Comparison of ENCODE assay signal across 39 cellular contexts in the genomic region with DNA sequence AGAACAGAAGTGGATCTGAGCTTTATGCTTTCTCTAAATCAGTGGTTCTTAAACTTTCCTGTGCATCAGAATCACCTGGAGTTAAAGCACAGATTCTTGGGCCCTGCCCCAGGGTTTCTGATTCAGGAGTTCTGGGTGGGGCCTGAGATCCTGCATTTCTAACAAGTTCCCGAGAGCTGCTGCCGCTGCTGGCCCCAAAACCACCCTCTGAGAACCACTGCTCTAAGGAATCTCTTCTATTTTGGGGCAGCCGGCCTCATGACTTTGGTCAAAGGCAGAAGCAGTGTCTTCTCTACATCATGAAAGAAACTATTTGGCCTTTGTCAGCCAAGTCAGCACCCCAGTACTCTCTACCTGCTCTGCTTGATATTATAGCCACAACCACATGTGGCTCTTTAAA. TPM values are rescaled to one million over a fixed set of nuclear protein-coding genes. Genes with fewer than 3 reads are reported as not detected.
"Had no signal": no experiment of that assay in that cellular context is flagged by ENCODE, and none has a peak within 500 bp of the region (broad histone marks: within the 10 kb centered on the region; RNA-seq: fewer than 3 reads in every experiment).

No MANE protein-coding gene starts in this region.

- H3K36me3 Mint-ChIP-seq: activated naive CD4-positive, alpha-beta T cell treated with anti-CD3 and anti-CD28 coated beads, Interleukin-2, amount 10 ng/mL, durations not matched to agents 7 days and 5 days; activated naive CD8-positive, alpha-beta T cell treated with anti-CD3 and anti-CD28 coated beads for 36 hours; activated naive CD8-positive, alpha-beta T cell treated with anti-CD3 and anti-CD28 coated beads, Interleukin-2, amount 10 ng/mL, durations not matched to agents 7 days and 5 days had no signal

- H3K4me3 ChIP-seq: adrenal gland, ascending aorta, body of pancreas, breast epithelium, cardiac muscle cell had no signal

- H3K4me1 ChIP-seq: adrenal gland, ascending aorta, body of pancreas, breast epithelium had no signal

- H3K27ac ChIP-seq: adrenal gland, ascending aorta, body of pancreas, brain microvascular endothelial cell, breast epithelium had no signal

- H3K27ac Mint-ChIP-seq: activated naive CD4-positive, alpha-beta T cell treated with anti-CD3 and anti-CD28 coated beads for 36 hours; activated naive CD4-positive, alpha-beta T cell treated with anti-CD3 and anti-CD28 coated beads, Interleukin-2, amount 10 ng/mL, durations not matched to agents 7 days and 5 days; activated naive CD4-positive, alpha-beta T cell treated with anti-CD3 and anti-CD28 coated beads, Interleukin-2, amount 50 U/mL, for 24 hours; activated naive CD4-positive, alpha-beta T cell treated with anti-CD3 and anti-CD28 coated beads, Interleukin-2, amount 50 U/mL, for 72 hours; activated naive CD8-positive, alpha-beta T cell; activated naive CD8-positive, alpha-beta T cell treated with anti-CD3 and anti-CD28 coated beads for 36 hours; activated naive CD8-positive, alpha-beta T cell treated with anti-CD3 and anti-CD28 coated beads, Interleukin-2, amount 10 ng/mL, durations not matched to agents 7 days and 5 days; activated naive CD8-positive, alpha-beta T cell treated with anti-CD3 and anti-CD28 coated beads, Interleukin-2, amount 50 U/mL, for 24 hours; activated T-cell treated with anti-CD3 and anti-CD28 coated beads, Interleukin-2, amount 50 U/mL, for 24 hours; activated T-cell treated with anti-CD3 and anti-CD28 coated beads, Interleukin-2, amount 50 U/mL, for 72 hours; activated T-helper 1 cell treated with anti-CD3 and anti-CD28 coated beads, Interleukin-12 subunit alpha, Interleukin-12 subunit beta, Interleukin-2, Interleukin-4 antibody, amounts not matched to agents 30 ng/mL and 10 ng/mL and 1 ng/mL, durations not matched to agents 14 hours and 24 hours and 36 hours; activated T-helper 17 cell treated with anti-CD3 and anti-CD28 coated beads, Interleukin-2, amount 50 U/mL, for 72 hours; activated T-helper 2 cell treated with anti-CD3 and anti-CD28 coated beads, Interferon-gamma antibody, Interleukin-2, Interleukin-4, amounts not matched to agents 10 μg/mL and 5 μg/mL and 100 μg/mL, durations not matched to agents 14 hours and 24 hours and 36 hours; brain had no signal

- H3K27me3 Mint-ChIP-seq: activated naive CD4-positive, alpha-beta T cell treated with anti-CD3 and anti-CD28 coated beads, Interleukin-2, amount 10 ng/mL, durations not matched to agents 7 days and 5 days; activated naive CD4-positive, alpha-beta T cell treated with anti-CD3 and anti-CD28 coated beads, Interleukin-2, amount 50 U/mL, for 24 hours; activated naive CD8-positive, alpha-beta T cell; activated naive CD8-positive, alpha-beta T cell treated with anti-CD3 and anti-CD28 coated beads for 36 hours; activated naive CD8-positive, alpha-beta T cell treated with anti-CD3 and anti-CD28 coated beads, Interleukin-2, amount 10 ng/mL, durations not matched to agents 7 days and 5 days; activated T-cell treated with anti-CD3 and anti-CD28 coated beads, Interleukin-2, amount 50 U/mL, for 24 hours had no signal

- ATAC-seq: activated naive CD4-positive, alpha-beta T cell treated with anti-CD3 and anti-CD28 coated beads, Interleukin-2, amount 50 U/mL, for 72 hours; activated naive CD8-positive, alpha-beta T cell treated with anti-CD3 and anti-CD28 coated beads, Interleukin-2, amount 50 U/mL, for 24 hours; activated T-cell treated with anti-CD3 and anti-CD28 coated beads, Interleukin-2, amount 50 U/mL, for 4 hours; activated T-cell treated with anti-CD3 and anti-CD28 coated beads, Interleukin-2, amount 50 U/mL, for 72 hours; activated T-helper 17 cell treated with anti-CD3 and anti-CD28 coated beads, Interleukin-2, amount 50 U/mL, for 72 hours; body of pancreas had no signal

- H3K4me3 Mint-ChIP-seq: activated naive CD4-positive, alpha-beta T cell treated with anti-CD3 and anti-CD28 coated beads for 36 hours; activated naive CD4-positive, alpha-beta T cell treated with anti-CD3 and anti-CD28 coated beads, Interleukin-2, amount 10 ng/mL, durations not matched to agents 7 days and 5 days; activated naive CD4-positive, alpha-beta T cell treated with anti-CD3 and anti-CD28 coated beads, Interleukin-2, amount 50 U/mL, for 24 hours; activated naive CD8-positive, alpha-beta T cell; activated naive CD8-positive, alpha-beta T cell treated with anti-CD3 and anti-CD28 coated beads for 36 hours; activated naive CD8-positive, alpha-beta T cell treated with anti-CD3 and anti-CD28 coated beads, Interleukin-2, amount 10 ng/mL, durations not matched to agents 7 days and 5 days; activated naive CD8-positive, alpha-beta T cell treated with anti-CD3 and anti-CD28 coated beads, Interleukin-2, amount 50 U/mL, for 24 hours; activated T-cell treated with anti-CD3 and anti-CD28 coated beads, Interleukin-2, amount 50 U/mL, for 24 hours; activated T-cell treated with anti-CD3 and anti-CD28 coated beads, Interleukin-2, amount 50 U/mL, for 4 hours; activated T-cell treated with anti-CD3 and anti-CD28 coated beads, Interleukin-2, amount 50 U/mL, for 72 hours; activated T-helper 1 cell treated with anti-CD3 and anti-CD28 coated beads, Interleukin-12 subunit alpha, Interleukin-12 subunit beta, Interleukin-2, Interleukin-4 antibody, amounts not matched to agents 30 ng/mL and 10 ng/mL and 1 ng/mL, durations not matched to agents 14 hours and 24 hours and 36 hours; activated T-helper 17 cell treated with anti-CD3 and anti-CD28 coated beads, Interleukin-2, amount 50 U/mL, for 72 hours; brain; central memory CD8-positive, alpha-beta T cell had no signal

- H3K9me3 ChIP-seq: adrenal gland, ascending aorta, body of pancreas had no signal

- H3K9me3 Mint-ChIP-seq: activated naive CD4-positive, alpha-beta T cell treated with anti-CD3 and anti-CD28 coated beads, Interleukin-2, amount 50 U/mL, for 24 hours; activated naive CD8-positive, alpha-beta T cell treated with anti-CD3 and anti-CD28 coated beads for 36 hours; activated naive CD8-positive, alpha-beta T cell treated with anti-CD3 and anti-CD28 coated beads, Interleukin-2, amount 50 U/mL, for 24 hours; central memory CD8-positive, alpha-beta T cell had no signal

- H3K4me1 Mint-ChIP-seq: activated naive CD4-positive, alpha-beta T cell treated with anti-CD3 and anti-CD28 coated beads, Interleukin-2, amount 10 ng/mL, durations not matched to agents 7 days and 5 days; activated naive CD4-positive, alpha-beta T cell treated with anti-CD3 and anti-CD28 coated beads, Interleukin-2, amount 50 U/mL, for 24 hours; activated naive CD8-positive, alpha-beta T cell treated with anti-CD3 and anti-CD28 coated beads for 36 hours; activated naive CD8-positive, alpha-beta T cell treated with anti-CD3 and anti-CD28 coated beads, Interleukin-2, amount 10 ng/mL, durations not matched to agents 7 days and 5 days; activated naive CD8-positive, alpha-beta T cell treated with anti-CD3 and anti-CD28 coated beads, Interleukin-2, amount 50 U/mL, for 24 hours; activated T-helper 17 cell treated with anti-CD3 and anti-CD28 coated beads, Interleukin-2, amount 50 U/mL, for 72 hours; central memory CD8-positive, alpha-beta T cell had no signal

- H3K27me3 ChIP-seq: adrenal gland, ascending aorta, body of pancreas, brain microvascular endothelial cell, breast epithelium had no signal

- DNase-seq: activated effector memory CD4-positive, alpha-beta T cell treated with anti-CD3 and anti-CD28 coated beads, Interleukin-2, amount 50 U/mL, for 16 hours; activated effector memory CD4-positive, alpha-beta T cell treated with Interleukin-2 at 50 U/mL for 16 hours; activated gamma-delta T cell; activated gamma-delta T cell treated with Interleukin-2 at 50 U/mL for 16 hours; activated naive CD4-positive, alpha-beta T cell; activated naive CD4-positive, alpha-beta T cell treated with anti-CD3 and anti-CD28 coated beads for 36 hours; activated naive CD4-positive, alpha-beta T cell treated with anti-CD3 and anti-CD28 coated beads, Interleukin-2, amount 10 ng/mL, durations not matched to agents 7 days and 5 days; activated naive CD4-positive, alpha-beta T cell treated with anti-CD3 and anti-CD28 coated beads, Interleukin-2, amount 50 U/mL, for 16 hours; activated naive CD4-positive, alpha-beta T cell treated with Interleukin-2 at 50 U/mL for 16 hours; activated naive CD8-positive, alpha-beta T cell treated with anti-CD3 and anti-CD28 coated beads for 36 hours; activated naive CD8-positive, alpha-beta T cell treated with anti-CD3 and anti-CD28 coated beads, Interleukin-2, amount 10 ng/mL, durations not matched to agents 7 days and 5 days; activated naive CD8-positive, alpha-beta T cell treated with anti-CD3 and anti-CD28 coated beads, Interleukin-2, amount 50 U/mL, for 24 hours; activated T-cell treated with anti-CD3 and anti-CD28 coated beads for 4 hours; activated T-cell treated with anti-CD3 and anti-CD28 coated beads, Interleukin-2, amount 50 U/mL, for 1 hour; activated T-cell treated with anti-CD3 and anti-CD28 coated beads, Interleukin-2, amount 50 U/mL, for 24 hours; activated T-cell treated with anti-CD3 and anti-CD28 coated beads, Interleukin-2, amount 50 U/mL, for 4 hours; activated T-cell treated with anti-CD3 and anti-CD28 coated beads, Interleukin-2, amount 50 U/mL, for 48 hours; activated T-cell treated with anti-CD3 and anti-CD28 coated beads, Interleukin-2, amount 50 U/mL, for 72 hours; adrenal gland; amniotic stem cell; amygdala; anterior cingulate cortex; aorta; body of pancreas; brain microvascular endothelial cell; caudate nucleus; central memory CD4-positive, alpha-beta T cell; cerebellar nuclear complex had no signal

- H3K36me3 ChIP-seq: adrenal gland, ascending aorta, brain microvascular endothelial cell, breast epithelium, cardiac muscle cell had no signal

RNA-seq across cellular contexts. Expression of gene RIN2, which starts 42.1 kb away (rescaled TPM):
- total RNA-seq: activated naive CD4-positive, alpha-beta T cell treated with anti-CD3 and anti-CD28 coated beads for 36 hours; activated naive CD4-positive, alpha-beta T cell treated with anti-CD3 and anti-CD28 coated beads, Interleukin-2, amount 50 U/mL, for 72 hours; activated naive CD8-positive, alpha-beta T cell treated with anti-CD3 and anti-CD28 coated beads for 36 hours; activated T-cell treated with anti-CD3 and anti-CD28 coated beads, Interleukin-2, amount 50 U/mL, for 72 hours; activated T-helper 1 cell treated with anti-CD3 and anti-CD28 coated beads, Interleukin-12 subunit alpha, Interleukin-12 subunit beta, Interleukin-2, Interleukin-4 antibody, amounts not matched to agents 30 ng/mL and 10 ng/mL and 1 ng/mL, durations not matched to agents 14 hours and 24 hours and 36 hours; activated T-helper 17 cell treated with anti-CD3 and anti-CD28 coated beads, Interleukin-2, amount 50 U/mL, for 72 hours; activated T-helper 2 cell treated with anti-CD3 and anti-CD28 coated beads, Interferon-gamma antibody, Interleukin-2, Interleukin-4, amounts not matched to agents 10 μg/mL and 5 μg/mL and 100 μg/mL, durations not matched to agents 14 hours and 24 hours and 36 hours had no signal
